Comparison of ENCODE assay signal across 9 cellular contexts in the genomic region with DNA sequence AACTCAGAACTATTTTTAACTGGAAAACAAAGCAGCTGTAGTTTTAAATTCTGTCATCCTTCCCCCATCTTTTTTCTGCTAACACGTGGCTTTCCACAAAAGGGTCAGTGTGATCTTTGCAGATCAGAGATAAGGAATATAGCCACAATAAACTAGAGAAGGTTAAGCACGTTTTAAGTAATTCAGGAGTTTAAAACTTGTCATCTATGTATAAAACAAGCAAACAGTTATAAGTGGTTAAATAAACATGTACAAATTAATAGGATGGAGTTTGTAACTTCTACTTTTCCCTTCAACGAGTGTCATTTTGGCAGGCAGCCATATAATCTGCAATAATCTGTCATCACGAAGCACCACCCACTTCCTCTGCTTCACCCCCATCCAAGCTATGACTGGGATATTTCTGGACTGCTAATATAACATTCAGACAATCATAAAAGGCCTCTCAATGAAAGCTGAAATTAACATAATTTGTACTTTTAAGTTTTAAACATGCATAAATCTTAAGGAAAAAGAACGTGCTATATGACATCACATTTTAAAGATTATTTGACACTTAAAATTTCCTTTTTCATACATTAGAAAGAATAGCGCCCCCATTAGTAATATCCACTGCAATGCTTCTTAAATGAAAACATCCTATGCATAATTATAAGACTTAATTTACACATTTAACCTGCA. TPM values are rescaled to one million over a fixed set of nuclear protein-coding genes. Genes with fewer than 3 reads are reported as not detected.
DNase-seq lines count a peak whose midpoint lies in the region; ATAC-seq and TF ChIP-seq lines count a peak whose summit lies in the region.
"Had no signal": no experiment of that assay in that cellular context is flagged by ENCODE, and none has a peak within 500 bp of the region (broad histone marks: within the 10 kb centered on the region; RNA-seq: fewer than 3 reads in every experiment).

No MANE protein-coding gene starts in this region.

- H3K4me3 ChIP-seq in SU-DHL-6 (ENCODE audit: insufficient read depth, low read length, poor library complexity, severe bottlenecking), result peak overlapping the region; percentile 67
- no peak overlapping the region for H3K4me3 ChIP-seq in coronary artery
- peak overlapping the region in 1 of 2 experiments; percentile 23 for H3K4me3 ChIP-seq in mesenchymal stem cell (ENCODE audit: insufficient read depth in 1 of 2, low read depth in 1 of 2, low read length in 2 of 2)
- H3K4me3 ChIP-seq in ovary, result no peak overlapping the region
- H3K4me3 ChIP-seq: HAP-1 had no signal

- H3K23ac ChIP-seq in mesenchymal stem cell (ENCODE audit: low read length in 2 of 2), result no peak overlapping the region

- H3K27ac ChIP-seq in SU-DHL-6 (ENCODE audit: low read depth, low read length) (peak overlapping the region; percentile 87), coronary artery (peak overlapping the region; percentile 5 to 61), mesenchymal stem cell (ENCODE audit: low read length, poor library complexity, severe bottlenecking) (peak overlapping the region; percentile 69), ovary (no peak overlapping the region)

- H3K27me3 ChIP-seq in SU-DHL-6 (ENCODE audit: low read length) (no peaks in the 10 kb centered on the region), mesenchymal stem cell (ENCODE audit: control insufficient read depth in 1 of 2, insufficient read depth in 1 of 2, low read length in 2 of 2) (no peaks in the 10 kb centered on the region), ovary (no peaks in the 10 kb centered on the region)

- intact Hi-C loops in ovary (cut with DNase I), result no loop called here

- peaks cover 74% of the 10 kb centered on the region for H3K79me2 ChIP-seq in SU-DHL-6 (ENCODE audit: insufficient read depth, low read length)

- H4K20me1 ChIP-seq in SU-DHL-6 (ENCODE audit: low read depth, low read length), result no peaks in the 10 kb centered on the region

- no peak overlapping the region for H2BK120ac ChIP-seq in mesenchymal stem cell (ENCODE audit: low read depth, low read length)

- TF ChIP-seq CTCF in SU-DHL-6 (IDR thresholded peaks at IDR 0.05; ENCODE audit: insufficient read depth, low read length, poor library complexity, severe bottlenecking) (peak; percentile 55), coronary artery (IDR thresholded peaks at IDR 0.05) (no peak), ovary (IDR thresholded peaks at IDR 0.05) (no peak)

- H3K79me1 ChIP-seq in mesenchymal stem cell (replicated peaks; ENCODE audit: low read length, poor library complexity, severe bottlenecking), result peaks cover 11% of the 10 kb centered on the region

- no peaks in the 10 kb centered on the region for H3K9me2 ChIP-seq in SU-DHL-6 (replicated peaks; ENCODE audit: insufficient read depth, low read length)

- ATAC-seq in GM18909 (IDR thresholded peaks at IDR 0.05; ENCODE audit: poor library complexity, unreplicated experiment) (peak; percentile 56), HG03469 (IDR thresholded peaks at IDR 0.05; ENCODE audit: unreplicated experiment) (peak; percentile 33)

- H3K9ac ChIP-seq in SU-DHL-6 (ENCODE audit: low read length) (peak overlapping the region; percentile 67), mesenchymal stem cell (ENCODE audit: low read length) (peak overlapping the region; percentile 89)

- no peak overlapping the region for H3K18ac ChIP-seq in mesenchymal stem cell (ENCODE audit: low read depth in 1 of 2, low read length in 2 of 2)

- no peak overlapping the region for H3K14ac ChIP-seq in mesenchymal stem cell (ENCODE audit: low read length in 2 of 2)

- no peak overlapping the region for H4K91ac ChIP-seq in mesenchymal stem cell (ENCODE audit: low read length)

- no peak overlapping the region for H3K4ac ChIP-seq in mesenchymal stem cell (ENCODE audit: low read depth in 1 of 2, low read length in 2 of 2)

- H3K4me2 ChIP-seq in SU-DHL-6 (ENCODE audit: low read depth, low read length, poor library complexity, severe bottlenecking), result peak overlapping the region; percentile 100
- no peak overlapping the region for H3K4me2 ChIP-seq in mesenchymal stem cell (ENCODE audit: low read length, poor library complexity, severe bottlenecking)

- H3K4me1 ChIP-seq in mesenchymal stem cell (ENCODE audit: control insufficient read depth, insufficient read depth, low read depth, low read length), result peaks cover 3% of the 10 kb centered on the region
- H3K4me1 ChIP-seq in ovary (ENCODE audit: insufficient read depth), result peaks cover 2% of the 10 kb centered on the region

- no peak overlapping the region for H2AK5ac ChIP-seq in mesenchymal stem cell (ENCODE audit: low read length, severe bottlenecking)

- H3K9me3 ChIP-seq in SU-DHL-6 (ENCODE audit: insufficient read depth, low read length) (no peaks in the 10 kb centered on the region; the same call in 1 of the 2 replicates), mesenchymal stem cell (ENCODE audit: control insufficient read depth, low read length) (no peaks in the 10 kb centered on the region), ovary (no peaks in the 10 kb centered on the region)
- H3K9me3 ChIP-seq: HAP-1 had no signal

- 53% methylated on average over 4 of the region's 6 CpGs for WGBS in mesenchymal stem cell
- 21 to 27% (median 22%) methylated on average over 6 of the region's 6 CpGs for WGBS in ovary, 3 donors

- H2BK12ac ChIP-seq in mesenchymal stem cell (ENCODE audit: low read length in 2 of 2), result no peak overlapping the region

- peaks cover 45% of the 10 kb centered on the region for H3F3A ChIP-seq in SU-DHL-6 (ENCODE audit: insufficient read depth)

- TF ChIP-seq EP300 in ovary (IDR thresholded peaks at IDR 0.05), result no peak

- H2AFZ ChIP-seq in SU-DHL-6 (ENCODE audit: low read depth, low read length, severe bottlenecking) (no peak overlapping the region), mesenchymal stem cell (ENCODE audit: low read depth, low read length) (no peak overlapping the region)

- peak; percentile 86 to 92 for DNase-seq in AML-193 (lab: John Stamatoyannopoulos, UW)
- no peak for DNase-seq in coronary artery (ENCODE audit: low spot score)
- DNase-seq in mesenchymal stem cell, result peak; percentile 66
- no peak for DNase-seq in occipital lobe (lab: John Stamatoyannopoulos, UW)
- DNase-seq in ovary, result no peak

- no peak for TF ChIP-seq POLR2A in ovary (IDR thresholded peaks at IDR 0.05)

- peaks cover 16% of the 10 kb centered on the region for H3K36me3 ChIP-seq in SU-DHL-6 (ENCODE audit: low read length)
- peaks cover 0 to 3% of the 10 kb centered on the region in 2 experiments for H3K36me3 ChIP-seq in mesenchymal stem cell (ENCODE audit: control insufficient read depth in 1 of 2, insufficient read depth in 2 of 2, low read depth in 1 of 2, low read length in 2 of 2)
- no peaks in the 10 kb centered on the region for H3K36me3 ChIP-seq in ovary
- H3K36me3 ChIP-seq: HAP-1 had no signal

- no peak overlapping the region for H2BK5ac ChIP-seq in mesenchymal stem cell (ENCODE audit: low read depth, low read length, poor library complexity, severe bottlenecking)

- H2BK15ac ChIP-seq in mesenchymal stem cell (ENCODE audit: low read depth, poor library complexity, severe bottlenecking), result no peak overlapping the region

- no peak overlapping the region for H4K8ac ChIP-seq in mesenchymal stem cell (ENCODE audit: low read length)

RNA-seq across cellular contexts. Expression of a gene that starts 15.2 kb away (rescaled TPM):
- 31.9 TPM for polyA plus RNA-seq in mesenchymal stem cell (2013, experiment 1 of 2)
- polyA plus RNA-seq in mesenchymal stem cell (2013, experiment 2 of 2), result 31.5 TPM
- total RNA-seq in occipital lobe, result 52.9 TPM
- total RNA-seq in ovary, result 10 to 100 TPM; 12.6 to 26.6 (median 23.0) TPM
- polyA plus RNA-seq in ovary, result 10 to 100 TPM; 13.7 to 31.0 TPM

RNA-seq across cellular contexts. Expression of a gene that starts 18.9 kb away (rescaled TPM):
- polyA plus RNA-seq in mesenchymal stem cell (2013, experiment 1 of 2), result 19.3 TPM
- polyA plus RNA-seq in mesenchymal stem cell (2013, experiment 2 of 2), result 19.4 TPM
- total RNA-seq in occipital lobe (67.2 TPM), ovary (10 to 100 TPM; 25.8 to 34.9 (median 28.5) TPM)
- 10 to 100 TPM; 14.5 to 22.1 TPM for polyA plus RNA-seq in ovary

Comparison
In these comparisons a context has a peak if more than half of its experiments do, and no peak if none do; other contexts are left out.
1. DNase-seq: peak in AML-193 (2 of 2) and mesenchymal stem cell (single experiment); none in coronary artery (single experiment), occipital lobe (single experiment) and ovary (0 of 5).
2. H3K27ac ChIP-seq: peak in SU-DHL-6 (single experiment), coronary artery (2 of 2) and mesenchymal stem cell (single experiment); none in ovary (0 of 2).